28 cellular contexts compared by ENCODE assay signal in genomic region chr1:1449099-1449739, GRCh38. TPM values are rescaled to one million over a fixed set of nuclear protein-coding genes. Genes with fewer than 3 reads are reported as not detected.
"Had no signal": no experiment of that assay in that cellular context is flagged by ENCODE, and none has a peak within 500 bp of the region (broad histone marks: within the 10 kb centered on the region; RNA-seq: fewer than 3 reads in every experiment).

Gene ATAD3C (plus strand): TSS chr1:1449689. CDS start chr1:1450684, 995 bp downstream.

- DNase-seq: activated CD4-positive, alpha-beta memory T cell treated with anti-CD3 and anti-CD28 coated beads, Interleukin-2, amount 10 ng/mL, durations not matched to agents 7 days and 5 days; activated CD4-positive, alpha-beta T cell treated with anti-CD3 and anti-CD28 coated beads, Interleukin-2, amount 10 ng/mL, durations not matched to agents 7 days and 5 days; activated CD4-positive, CD25-positive, alpha-beta regulatory T cell; activated naive CD4-positive, alpha-beta T cell treated with anti-CD3 and anti-CD28 coated beads, Interleukin-2, amount 50 U/mL, for 16 hours; activated naive CD8-positive, alpha-beta T cell treated with anti-CD3 and anti-CD28 coated beads, Interleukin-2, amount 10 ng/mL, durations not matched to agents 7 days and 5 days; activated T-cell treated with anti-CD3 and anti-CD28 coated beads for 4 hours; adrenal gland; anterior cingulate cortex; central memory CD4-positive, alpha-beta T cell; MG63; MV-4-11; NCI-H1092 treated with DMSO at 0.1 percent for 48 hours; NCI-H1436; NCI-H1694 treated with DMSO at 0.1 percent for 48 hours; NCI-H2029 treated with DMSO at 0.1 percent for 48 hours; NCI-H345; NCI-H510A; NCI-H526 treated with DMSO at 0.1 percent for 48 hours; NCI-H82; Peyer's patch; Right ventricle myocardium superior; T-cell; T-helper 2 cell; T1000 had no signal

- H3K27ac ChIP-seq: adrenal gland, Peyer's patch, RWPE1, SJSA1 had no signal

- H3K4me1 Mint-ChIP-seq: activated CD4-positive, alpha-beta memory T cell treated with anti-CD3 and anti-CD28 coated beads, Interleukin-2, amount 10 ng/mL, durations not matched to agents 7 days and 5 days; activated CD4-positive, alpha-beta T cell treated with anti-CD3 and anti-CD28 coated beads, Interleukin-2, amount 10 ng/mL, durations not matched to agents 7 days and 5 days; activated naive CD8-positive, alpha-beta T cell treated with anti-CD3 and anti-CD28 coated beads, Interleukin-2, amount 10 ng/mL, durations not matched to agents 7 days and 5 days; T-cell had no signal

- H3K9me3 Mint-ChIP-seq: activated CD4-positive, alpha-beta memory T cell treated with anti-CD3 and anti-CD28 coated beads, Interleukin-2, amount 10 ng/mL, durations not matched to agents 7 days and 5 days; activated CD4-positive, alpha-beta T cell treated with anti-CD3 and anti-CD28 coated beads, Interleukin-2, amount 10 ng/mL, durations not matched to agents 7 days and 5 days; activated naive CD8-positive, alpha-beta T cell treated with anti-CD3 and anti-CD28 coated beads, Interleukin-2, amount 10 ng/mL, durations not matched to agents 7 days and 5 days; T-cell had no signal

- H3K36me3 ChIP-seq: adrenal gland, MG63, Peyer's patch, SJSA1 had no signal

- ATAC-seq: T-cell had no signal

- H3K36me3 Mint-ChIP-seq: activated naive CD8-positive, alpha-beta T cell treated with anti-CD3 and anti-CD28 coated beads, Interleukin-2, amount 10 ng/mL, durations not matched to agents 7 days and 5 days; T-cell had no signal

- H3K27ac Mint-ChIP-seq: activated CD4-positive, alpha-beta memory T cell treated with anti-CD3 and anti-CD28 coated beads, Interleukin-2, amount 10 ng/mL, durations not matched to agents 7 days and 5 days; activated CD4-positive, alpha-beta T cell treated with anti-CD3 and anti-CD28 coated beads, Interleukin-2, amount 10 ng/mL, durations not matched to agents 7 days and 5 days; activated naive CD8-positive, alpha-beta T cell treated with anti-CD3 and anti-CD28 coated beads, Interleukin-2, amount 10 ng/mL, durations not matched to agents 7 days and 5 days; T-cell had no signal

- H3K4me1 ChIP-seq: adrenal gland, Peyer's patch, SJSA1 had no signal

- H3K9me3 ChIP-seq: adrenal gland, MG63, Peyer's patch, SJSA1 had no signal

- H3K27me3 ChIP-seq: adrenal gland, MG63, Peyer's patch had no signal

- H3K27me3 Mint-ChIP-seq: activated CD4-positive, alpha-beta T cell treated with anti-CD3 and anti-CD28 coated beads, Interleukin-2, amount 10 ng/mL, durations not matched to agents 7 days and 5 days had no signal

- FAIRE-seq: bronchial epithelial cell, TTC549 had no signal

- H3K4me3 ChIP-seq: adrenal gland, MG63, Peyer's patch, SJSA1 had no signal

- H3K4me3 Mint-ChIP-seq: activated CD4-positive, alpha-beta memory T cell treated with anti-CD3 and anti-CD28 coated beads, Interleukin-2, amount 10 ng/mL, durations not matched to agents 7 days and 5 days; activated CD4-positive, alpha-beta T cell treated with anti-CD3 and anti-CD28 coated beads, Interleukin-2, amount 10 ng/mL, durations not matched to agents 7 days and 5 days; activated naive CD8-positive, alpha-beta T cell treated with anti-CD3 and anti-CD28 coated beads, Interleukin-2, amount 10 ng/mL, durations not matched to agents 7 days and 5 days; T-cell had no signal

RNA-seq across cellular contexts. Expression of gene ATAD3C, which starts in this region (rescaled TPM):
- total RNA-seq: SJSA1 had no signal
